In genomic region chr17:64145751-64146417, GRCh38 we compare ENCODE assay signal across 1 cellular context.
TF ChIP-seq lines count a peak whose summit lies in the region.

No MANE protein-coding gene starts in this region.

TF ChIP-seq in HepG2, 621 proteins besides CTCF, POLR2A, EP300 and RAD21 (continued from another document and continues in another):
- TF ChIP-seq, protein P1, sequence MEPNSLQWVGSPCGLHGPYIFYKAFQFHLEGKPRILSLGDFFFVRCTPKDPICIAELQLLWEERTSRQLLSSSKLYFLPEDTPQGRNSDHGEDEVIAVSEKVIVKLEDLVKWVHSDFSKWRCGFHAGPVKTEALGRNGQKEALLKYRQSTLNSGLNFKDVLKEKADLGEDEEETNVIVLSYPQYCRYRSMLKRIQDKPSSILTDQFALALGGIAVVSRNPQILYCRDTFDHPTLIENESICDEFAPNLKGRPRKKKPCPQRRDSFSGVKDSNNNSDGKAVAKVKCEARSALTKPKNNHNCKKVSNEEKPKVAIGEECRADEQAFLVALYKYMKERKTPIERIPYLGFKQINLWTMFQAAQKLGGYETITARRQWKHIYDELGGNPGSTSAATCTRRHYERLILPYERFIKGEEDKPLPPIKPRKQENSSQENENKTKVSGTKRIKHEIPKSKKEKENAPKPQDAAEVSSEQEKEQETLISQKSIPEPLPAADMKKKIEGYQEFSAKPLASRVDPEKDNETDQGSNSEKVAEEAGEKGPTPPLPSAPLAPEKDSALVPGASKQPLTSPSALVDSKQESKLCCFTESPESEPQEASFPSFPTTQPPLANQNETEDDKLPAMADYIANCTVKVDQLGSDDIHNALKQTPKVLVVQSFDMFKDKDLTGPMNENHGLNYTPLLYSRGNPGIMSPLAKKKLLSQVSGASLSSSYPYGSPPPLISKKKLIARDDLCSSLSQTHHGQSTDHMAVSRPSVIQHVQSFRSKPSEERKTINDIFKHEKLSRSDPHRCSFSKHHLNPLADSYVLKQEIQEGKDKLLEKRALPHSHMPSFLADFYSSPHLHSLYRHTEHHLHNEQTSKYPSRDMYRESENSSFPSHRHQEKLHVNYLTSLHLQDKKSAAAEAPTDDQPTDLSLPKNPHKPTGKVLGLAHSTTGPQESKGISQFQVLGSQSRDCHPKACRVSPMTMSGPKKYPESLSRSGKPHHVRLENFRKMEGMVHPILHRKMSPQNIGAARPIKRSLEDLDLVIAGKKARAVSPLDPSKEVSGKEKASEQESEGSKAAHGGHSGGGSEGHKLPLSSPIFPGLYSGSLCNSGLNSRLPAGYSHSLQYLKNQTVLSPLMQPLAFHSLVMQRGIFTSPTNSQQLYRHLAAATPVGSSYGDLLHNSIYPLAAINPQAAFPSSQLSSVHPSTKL (CRISPR knock-in tag; IDR thresholded peaks at IDR 0.05): peak; percentile 70
- TF ChIP-seq ZNF549 (CRISPR knock-in tag; IDR thresholded peaks at IDR 0.05) (no peak), ZNF280B (CRISPR knock-in tag; IDR thresholded peaks at IDR 0.05; ENCODE audit: borderline replicate concordance) (no peak; the same call in 1 of the 2 replicates), MEIS2 (CRISPR knock-in tag; IDR thresholded peaks at IDR 0.05) (no peak), RXRB (CRISPR knock-in tag; IDR thresholded peaks at IDR 0.05; ENCODE audit: borderline replicate concordance) (peak; percentile 87), ZNF317 (CRISPR knock-in tag; IDR thresholded peaks at IDR 0.05) (peak; percentile 81; the same call in 1 of the 2 replicates), IRF2 (CRISPR knock-in tag; IDR thresholded peaks at IDR 0.05) (peak; percentile 95), ZNF746 (CRISPR knock-in tag; IDR thresholded peaks at IDR 0.05) (no peak), ZBTB38 (CRISPR knock-in tag; IDR thresholded peaks at IDR 0.05) (no peak; the same call in 1 of the 2 replicates), ATRX (CRISPR knock-in tag; IDR thresholded peaks at IDR 0.05; ENCODE audit: borderline replicate concordance) (no peak; the same call in 1 of the 2 replicates), MZF1 (CRISPR knock-in tag; IDR thresholded peaks at IDR 0.05; ENCODE audit: borderline replicate concordance) (no peak), ZBTB14 (CRISPR knock-in tag; IDR thresholded peaks at IDR 0.05) (peak; percentile 70; the same call in 1 of the 2 replicates), ZFP36L2 (CRISPR knock-in tag; IDR thresholded peaks at IDR 0.05) (0 out of 2 replicates have a peak, but pooled peaks have one; percentile 73), ATAD3A (CRISPR knock-in tag; IDR thresholded peaks at IDR 0.05) (no peak), CAMTA2 (CRISPR knock-in tag; IDR thresholded peaks at IDR 0.05; ENCODE audit: borderline replicate concordance) (peak; percentile 97; the same call in 1 of the 2 replicates), TOPORS (CRISPR knock-in tag; IDR thresholded peaks at IDR 0.05) (peak; percentile 94), ZNF431 (CRISPR knock-in tag; IDR thresholded peaks at IDR 0.05; ENCODE audit: borderline replicate concordance, low read depth) (peak; percentile 14; the same call in 1 of the 2 replicates), MNT (IDR thresholded peaks at IDR 0.05) (peak; percentile 80), PRDM4 (CRISPR knock-in tag; IDR thresholded peaks at IDR 0.05; ENCODE audit: borderline replicate concordance) (no peak), CREM (IDR thresholded peaks at IDR 0.05) (peak; percentile 83), CREM (CRISPR knock-in tag; IDR thresholded peaks at IDR 0.05) (0 out of 2 replicates have a peak, but pooled peaks have one; percentile 34), ZNF569 (CRISPR knock-in tag; IDR thresholded peaks at IDR 0.05; ENCODE audit: borderline replicate concordance) (0 out of 2 replicates have a peak, but pooled peaks have one; percentile 67), SYNCRIP (IDR thresholded peaks at IDR 0.05; ENCODE audit: insufficient read depth, low read depth, low read length) (no peak), DPF2 (CRISPR knock-in tag; IDR thresholded peaks at IDR 0.05; ENCODE audit: borderline replicate concordance, low read depth) (no peak), GATA4 (IDR thresholded peaks at IDR 0.05; ENCODE audit: borderline replicate concordance, low read depth) (peak; percentile 96), ZNF616 (CRISPR knock-in tag; IDR thresholded peaks at IDR 0.05; ENCODE audit: low read depth) (0 out of 2 replicates have a peak, but pooled peaks have one; percentile 13), SMARCC2 (IDR thresholded peaks at IDR 0.05) (no peak), SMAD9 (CRISPR knock-in tag; IDR thresholded peaks at IDR 0.05) (0 out of 2 replicates have a peak, but pooled peaks have one; percentile 23), NFYB (CRISPR knock-in tag; IDR thresholded peaks at IDR 0.05) (peak; percentile 96), ZNF350 (CRISPR knock-in tag; IDR thresholded peaks at IDR 0.05; ENCODE audit: borderline replicate concordance, low read depth) (peak; percentile 97), ZFP62 (CRISPR knock-in tag; IDR thresholded peaks at IDR 0.05) (no peak), GTF2F1 (IDR thresholded peaks at IDR 0.05; ENCODE audit: low read length) (peak; percentile 98), ZNF224 (CRISPR knock-in tag; IDR thresholded peaks at IDR 0.05) (no peak; the same call in 1 of the 2 replicates), TFAP4 (IDR thresholded peaks at IDR 0.05; ENCODE audit: borderline replicate concordance, low read depth) (no peak; the same call in 1 of the 2 replicates), NFRKB (IDR thresholded peaks at IDR 0.05) (peak; percentile 3), HOXA9 (CRISPR knock-in tag; IDR thresholded peaks at IDR 0.05; ENCODE audit: borderline replicate concordance) (no peak), ZNF3 (CRISPR knock-in tag; IDR thresholded peaks at IDR 0.05) (no peak; the same call in 1 of the 2 replicates), AGO2 (optimal IDR thresholded peaks at IDR 0.05; ENCODE audit: low read depth, low read length) (peak; percentile 100), ZNF496 (CRISPR knock-in tag; IDR thresholded peaks at IDR 0.05; ENCODE audit: insufficient replicate concordance) (no peak), SRF (IDR thresholded peaks at IDR 0.05; ENCODE audit: low read depth, low read length) (0 out of 2 replicates have a peak, but pooled peaks have one; percentile 30), SETDB1 (CRISPR knock-in tag; IDR thresholded peaks at IDR 0.05; ENCODE audit: borderline replicate concordance) (no peak), ZSCAN25 (CRISPR knock-in tag; IDR thresholded peaks at IDR 0.05) (no peak), FOXK2 (IDR thresholded peaks at IDR 0.05) (peak; percentile 33; the same call in 1 of the 2 replicates), TMF1 (CRISPR knock-in tag; IDR thresholded peaks at IDR 0.05; ENCODE audit: low read depth) (peak; percentile 78; the same call in 1 of the 2 replicates), ZNF598 (CRISPR knock-in tag; IDR thresholded peaks at IDR 0.05; ENCODE audit: borderline replicate concordance) (peak; percentile 16; the same call in 1 of the 2 replicates)
- TF ChIP-seq, protein P2, sequence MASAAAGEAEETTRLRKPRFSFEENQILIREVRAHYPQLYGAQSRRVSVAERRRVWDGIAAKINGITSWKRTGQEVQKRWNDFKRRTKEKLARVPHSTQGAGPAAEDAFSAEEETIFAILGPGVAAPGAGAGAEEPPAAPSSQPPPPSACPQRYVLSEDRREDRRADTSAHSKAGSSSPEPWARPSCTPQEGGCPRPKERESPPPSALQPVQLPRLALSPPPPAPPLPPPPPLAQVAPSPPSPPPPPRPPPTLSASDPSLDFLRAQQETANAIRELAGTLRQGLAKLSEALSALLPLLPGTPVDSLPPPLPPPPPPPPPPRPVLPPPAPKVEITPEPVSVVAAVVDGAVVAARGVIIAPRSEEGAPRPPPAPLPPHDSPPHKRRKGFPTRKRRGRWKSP (CRISPR knock-in tag; IDR thresholded peaks at IDR 0.05): peak; percentile 81; the same call in 1 of the 2 replicates
- TF ChIP-seq, protein P3, sequence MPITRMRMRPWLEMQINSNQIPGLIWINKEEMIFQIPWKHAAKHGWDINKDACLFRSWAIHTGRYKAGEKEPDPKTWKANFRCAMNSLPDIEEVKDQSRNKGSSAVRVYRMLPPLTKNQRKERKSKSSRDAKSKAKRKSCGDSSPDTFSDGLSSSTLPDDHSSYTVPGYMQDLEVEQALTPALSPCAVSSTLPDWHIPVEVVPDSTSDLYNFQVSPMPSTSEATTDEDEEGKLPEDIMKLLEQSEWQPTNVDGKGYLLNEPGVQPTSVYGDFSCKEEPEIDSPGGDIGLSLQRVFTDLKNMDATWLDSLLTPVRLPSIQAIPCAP (CRISPR knock-in tag; IDR thresholded peaks at IDR 0.05; ENCODE audit: low read depth): no peak; the same call in 1 of the 2 replicates
- TF ChIP-seq, protein P4, sequence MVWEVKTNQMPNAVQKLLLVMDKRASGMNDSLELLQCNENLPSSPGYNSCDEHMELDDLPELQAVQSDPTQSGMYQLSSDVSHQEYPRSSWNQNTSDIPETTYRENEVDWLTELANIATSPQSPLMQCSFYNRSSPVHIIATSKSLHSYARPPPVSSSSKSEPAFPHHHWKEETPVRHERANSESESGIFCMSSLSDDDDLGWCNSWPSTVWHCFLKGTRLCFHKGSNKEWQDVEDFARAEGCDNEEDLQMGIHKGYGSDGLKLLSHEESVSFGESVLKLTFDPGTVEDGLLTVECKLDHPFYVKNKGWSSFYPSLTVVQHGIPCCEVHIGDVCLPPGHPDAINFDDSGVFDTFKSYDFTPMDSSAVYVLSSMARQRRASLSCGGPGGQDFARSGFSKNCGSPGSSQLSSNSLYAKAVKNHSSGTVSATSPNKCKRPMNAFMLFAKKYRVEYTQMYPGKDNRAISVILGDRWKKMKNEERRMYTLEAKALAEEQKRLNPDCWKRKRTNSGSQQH (CRISPR knock-in tag; IDR thresholded peaks at IDR 0.05; ENCODE audit: low read depth): peak; percentile 85
- TF ChIP-seq, protein P5, sequence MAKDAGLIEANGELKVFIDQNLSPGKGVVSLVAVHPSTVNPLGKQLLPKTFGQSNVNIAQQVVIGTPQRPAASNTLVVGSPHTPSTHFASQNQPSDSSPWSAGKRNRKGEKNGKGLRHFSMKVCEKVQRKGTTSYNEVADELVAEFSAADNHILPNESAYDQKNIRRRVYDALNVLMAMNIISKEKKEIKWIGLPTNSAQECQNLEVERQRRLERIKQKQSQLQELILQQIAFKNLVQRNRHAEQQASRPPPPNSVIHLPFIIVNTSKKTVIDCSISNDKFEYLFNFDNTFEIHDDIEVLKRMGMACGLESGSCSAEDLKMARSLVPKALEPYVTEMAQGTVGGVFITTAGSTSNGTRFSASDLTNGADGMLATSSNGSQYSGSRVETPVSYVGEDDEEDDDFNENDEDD (CRISPR knock-in tag; IDR thresholded peaks at IDR 0.05; ENCODE audit: borderline replicate concordance): peak; percentile 59; the same call in 1 of the 2 replicates
- TF ChIP-seq, protein P6, sequence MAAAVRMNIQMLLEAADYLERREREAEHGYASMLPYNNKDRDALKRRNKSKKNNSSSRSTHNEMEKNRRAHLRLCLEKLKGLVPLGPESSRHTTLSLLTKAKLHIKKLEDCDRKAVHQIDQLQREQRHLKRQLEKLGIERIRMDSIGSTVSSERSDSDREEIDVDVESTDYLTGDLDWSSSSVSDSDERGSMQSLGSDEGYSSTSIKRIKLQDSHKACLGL (CRISPR knock-in tag; IDR thresholded peaks at IDR 0.05): peak; percentile 77; the same call in 1 of the 2 replicates
